ENCODE assay signal across 11 cellular contexts in genomic region chr17:55722016-55722706, GRCh38. TPM values are rescaled to one million over a fixed set of nuclear protein-coding genes. Genes with fewer than 3 reads are reported as not detected.
A peak's percentile ranks its signal among the peaks of the same experiment; 100 is the strongest.
DNase-seq lines count a peak whose midpoint lies in the region; ATAC-seq and TF ChIP-seq lines count a peak whose summit lies in the region.
"Had no signal": no experiment of that assay in that cellular context is flagged by ENCODE, and none has a peak within 500 bp of the region (broad histone marks: within the 10 kb centered on the region; RNA-seq: fewer than 3 reads in every experiment).

No MANE protein-coding gene starts in this region.

- in situ Hi-C loops in gastrocnemius medialis (cut with MboI; ENCODE audit: low sequenced_read_pairs in 4 of 4) = no loop called here

- peak; percentile 17 for DNase-seq in EH (ENCODE audit: low read depth)
- DNase-seq in breast epithelium (ENCODE audit: low spot score in 2 of 2) = no peak
- DNase-seq in gastrocnemius medialis = no peak
- DNase-seq in epidermal melanocyte (ENCODE audit: insufficient read length, low spot score) = no peak
- DNase-seq in mesenteric fat pad (ENCODE audit: low spot score) = no peak
- no peak for DNase-seq in dedifferentiated amniotic fluid mesenchymal stem cell (ENCODE audit: extremely low spot score)
- DNase-seq: activated T-cell treated with anti-CD3 and anti-CD28 coated beads for 4 hours, cerebellar nuclear complex, NCI-H1105 had no signal

- H3K27ac ChIP-seq in breast epithelium (peak overlapping the region; percentile 36 to 40), iPS-20b (ENCODE audit: low read length) (no peak overlapping the region), gastrocnemius medialis (peak overlapping the region; percentile 61 to 72 (median 69))

- peak in 1 of 2 donors; percentile 9 for ATAC-seq in gastrocnemius medialis
- ATAC-seq in GM21717 (IDR thresholded peaks at IDR 0.05; ENCODE audit: unreplicated experiment) = no peak

- no peak for TF ChIP-seq CTCF in breast epithelium (IDR thresholded peaks at IDR 0.05)
- TF ChIP-seq CTCF in gastrocnemius medialis (IDR thresholded peaks at IDR 0.05 in 4 of 5, conservative IDR thresholded peaks at IDR 0.05 in 1 of 5) = no peak

- no peaks in the 10 kb centered on the region for H3K27me3 ChIP-seq in breast epithelium
- no peaks in the 10 kb centered on the region for H3K27me3 ChIP-seq in iPS-20b (ENCODE audit: insufficient read depth, low read length)
- H3K27me3 ChIP-seq in gastrocnemius medialis = no peaks in the 10 kb centered on the region

- intact Hi-C loops in breast epithelium (cut with DNase I; ENCODE audit: low total_unique reads) = no loop called here
- intact Hi-C loops in gastrocnemius medialis (cut with DNase I; ENCODE audit: low total_unique reads) = loop anchor here (2.0 to 5.0 kb wide), 2 partner anchors 47 to 100 kb away; no protein-coding TSS in a partner anchor

- H3K9ac ChIP-seq in iPS-20b (ENCODE audit: low read depth, low read length) = 0 out of 2 replicates have a peak overlapping the region, but pooled peaks have one; percentile 39

- peak overlapping the region; percentile 33 to 53 (median 36) for H3K4me3 ChIP-seq in breast epithelium
- peak overlapping the region; percentile 59 for H3K4me3 ChIP-seq in iPS-20b (ENCODE audit: low read length)
- peak overlapping the region; percentile 38 to 53 (median 46) for H3K4me3 ChIP-seq in gastrocnemius medialis

- H3K9me3 ChIP-seq in breast epithelium (no peaks in the 10 kb centered on the region), iPS-20b (ENCODE audit: insufficient read depth, low read depth, low read length) (no peaks in the 10 kb centered on the region), gastrocnemius medialis (no peaks in the 10 kb centered on the region)

- TF ChIP-seq POLR2A in breast epithelium (IDR thresholded peaks at IDR 0.05) (no peak), gastrocnemius medialis (IDR thresholded peaks at IDR 0.05) (no peak)

- peaks cover 0 to 3% of the 10 kb centered on the region in 2 donors for H3K4me1 ChIP-seq in breast epithelium
- peaks cover 19% of the 10 kb centered on the region for H3K4me1 ChIP-seq in iPS-20b (ENCODE audit: insufficient read depth, low read length)
- H3K4me1 ChIP-seq in gastrocnemius medialis = peaks cover 7 to 9% of the 10 kb centered on the region in 2 donors

- H3K36me3 ChIP-seq in breast epithelium (no peaks in the 10 kb centered on the region), iPS-20b (ENCODE audit: insufficient read depth, low read depth, low read length) (no peaks in the 10 kb centered on the region), gastrocnemius medialis (no peaks in the 10 kb centered on the region)

RNA-seq across cellular contexts. Expression of gene TMEM100, which starts 0.5 kb away (rescaled TPM):
- 10 to 100 TPM in 2 of 3 donors, 1 to 10 TPM in 1; 6.7 to 27.2 (median 20.3) TPM for total RNA-seq in breast epithelium
- total RNA-seq in gastrocnemius medialis = 10 to 100 TPM in 2 of 4 donors, 1 to 10 TPM in 1, under 1 TPM in 1; 0.39 to 87.9 (median 6.1) TPM
- total RNA-seq in mesenteric fat pad = 36.8 TPM

RNA-seq across cellular contexts. Expression of gene PCTP, which starts 28.7 kb away (rescaled TPM):
- total RNA-seq in breast epithelium (10 to 100 TPM; 19.3 to 29.4 (median 25.0) TPM), gastrocnemius medialis (10 to 100 TPM; 10.1 to 41.7 (median 13.3) TPM), mesenteric fat pad (22.5 TPM)
